In genomic region chr4:112910109-112910736, GRCh38 we compare ENCODE assay signal across 7 cellular contexts.
A peak's percentile ranks its signal among the peaks of the same experiment; 100 is the strongest.
DNase-seq lines count a peak whose midpoint lies in the region; ATAC-seq, FAIRE-seq and TF ChIP-seq lines count a peak whose summit lies in the region.

No MANE protein-coding gene starts in this region.

- DNase-seq in H54 (ENCODE audit: insufficient read length, low spot score) (no peak), SK-N-SH (peak; percentile 33), keratinocyte (ENCODE audit: low read depth, low spot score) (no peak), type B pancreatic cell (ENCODE audit: extremely low spot score, unreplicated experiment) (no peak), esophagus squamous epithelium (lab: John Stamatoyannopoulos, UW) (no peak)
- DNase-seq in effector CD4-positive, alpha-beta T cell = no peak

- TF ChIP-seq RAD21 in SK-N-SH (IDR thresholded peaks at IDR 0.05; ENCODE audit: low read length) = peak; percentile 39

- intact Hi-C loops in esophagus squamous epithelium (cut with DNase I) = no loop called here

- H3K36me3 ChIP-seq in SK-N-SH (replicated peaks in 1 of 2; ENCODE audit: control insufficient read depth in 1 of 2, insufficient read depth in 2 of 2, low read length in 1 of 2) (no peaks in the 10 kb centered on the region), keratinocyte (ENCODE audit: control insufficient read depth in 2 of 2, extremely low read depth in 1 of 2, insufficient read depth in 2 of 2, low read length in 2 of 2) (no peaks in the 10 kb centered on the region), esophagus squamous epithelium (no peaks in the 10 kb centered on the region)

- H3K36me3 Mint-ChIP-seq in type B pancreatic cell = no peaks in the 10 kb centered on the region

- no peak overlapping the region for H3K27ac Mint-ChIP-seq in type B pancreatic cell

- 14% methylated on average over 7 of the region's 7 CpGs for WGBS in SK-N-SH (ENCODE audit: low lambda C conversion rate)
- 27 to 31% methylated on average over 7 of the region's 7 CpGs for WGBS in esophagus squamous epithelium, 2 donors

- H3K9ac ChIP-seq in SK-N-SH (no peak overlapping the region; the same call in 1 of the 2 replicates), keratinocyte (ENCODE audit: control insufficient read depth, extremely low read depth, insufficient read depth, low read length) (no peak overlapping the region)

- POLR2A ChIA-PET in SK-N-SH (lab: Yijun Ruan, JAX) = interaction anchor here (0.6 kb wide), 1 partner anchor 168 kb away, joined by 3 read pairs; no protein-coding TSS in a partner anchor

- TF ChIP-seq POLR2A in H54 (IDR thresholded peaks at IDR 0.05; ENCODE audit: low read depth, low read length) = no peak
- no peak for TF ChIP-seq POLR2A in esophagus squamous epithelium (IDR thresholded peaks at IDR 0.05)

- no peaks in the 10 kb centered on the region for H3K9me3 Mint-ChIP-seq in type B pancreatic cell

- no peaks in the 10 kb centered on the region for H3K9me1 ChIP-seq in keratinocyte (ENCODE audit: control insufficient read depth, extremely low read depth, insufficient read depth, low read length)

- FAIRE-seq in H54 (lab: Jason Lieb, UNC) = peak; percentile 43
- FAIRE-seq in keratinocyte (lab: Jason Lieb, UNC) = no peak

- dilution Hi-C loops in keratinocyte (cut with MboI; ENCODE audit: extremely low pct_ligation_motif_present, low sequenced_read_pairs) = no loop called here

- no peaks in the 10 kb centered on the region for H3K79me2 ChIP-seq in SK-N-SH (ENCODE audit: insufficient read depth)
- H3K79me2 ChIP-seq in keratinocyte (ENCODE audit: control insufficient read depth, insufficient read depth, low read length) = no peaks in the 10 kb centered on the region

- peaks cover 4% of the 10 kb centered on the region for H3F3A ChIP-seq in SK-N-SH (replicated peaks; ENCODE audit: insufficient read depth)

- peak overlapping the region; percentile 44 to 51 for H3K4me3 ChIP-seq in SK-N-SH (ENCODE audit: low read depth in 2 of 2, low read length in 1 of 2)
- H3K4me3 ChIP-seq in keratinocyte (ENCODE audit: control insufficient read depth in 2 of 3, extremely low read depth in 1 of 3, insufficient read depth in 2 of 3, low read depth in 1 of 3, low read length in 3 of 3) = no peak overlapping the region
- H3K4me3 ChIP-seq in esophagus squamous epithelium = peak overlapping the region in 2 of 4 donors; percentile 6 to 44

- H3K9me2 ChIP-seq in SK-N-SH = no peaks in the 10 kb centered on the region

- ATAC-seq in HG03354 (IDR thresholded peaks at IDR 0.05; ENCODE audit: poor library complexity, severe bottlenecking, unreplicated experiment) = no peak

- CTCF ChIA-PET in SK-N-SH (lab: Yijun Ruan, JAX) = interaction anchor here (1.2 to 5.5 kb wide), 6 partner anchors 14 to 50 kb away, joined by 3 to 27 read pairs (median 6); no protein-coding TSS in a partner anchor

- H3K27ac ChIP-seq in SK-N-SH (ENCODE audit: low read depth in 2 of 2, low read length in 1 of 2) (peak overlapping the region; percentile 41 to 96; a peak in 3 of 4 replicates), keratinocyte (ENCODE audit: control insufficient read depth, insufficient read depth, low read length) (no peak overlapping the region), esophagus squamous epithelium (peak overlapping the region in 1 of 4 donors; percentile 13)

- H3K4me3 Mint-ChIP-seq in type B pancreatic cell = peak overlapping the region; percentile 25

- H3K27me3 ChIP-seq in SK-N-SH (ENCODE audit: insufficient read depth) = no peaks in the 10 kb centered on the region
- no peaks in the 10 kb centered on the region for H3K27me3 ChIP-seq in keratinocyte (ENCODE audit: control insufficient read depth, extremely low read depth, insufficient read depth, low read length)
- no peaks in the 10 kb centered on the region for H3K27me3 ChIP-seq in esophagus squamous epithelium

- H2AFZ ChIP-seq in SK-N-SH (ENCODE audit: low read depth) (peak overlapping the region; percentile 72), keratinocyte (ENCODE audit: control insufficient read depth, low read length) (peak overlapping the region; percentile 47)

- H3K4me2 ChIP-seq in SK-N-SH (peak overlapping the region; percentile 75), keratinocyte (ENCODE audit: control insufficient read depth, extremely low read depth, insufficient read depth, low read depth, low read length) (no peak overlapping the region)

- peak; percentile 40 to 47; a peak in 2 of 4 replicates for TF ChIP-seq EP300 in SK-N-SH (IDR thresholded peaks at IDR 0.05; ENCODE audit: borderline replicate concordance in 1 of 2, low read depth in 1 of 2, low read length in 1 of 2)

- peaks cover 7 to 8% of the 10 kb centered on the region in 2 experiments; a peak in 3 of 4 replicates for H3K4me1 ChIP-seq in SK-N-SH (ENCODE audit: control insufficient read depth in 1 of 2, insufficient read depth in 2 of 2, low read depth in 1 of 2, low read length in 1 of 2)
- H3K4me1 ChIP-seq in keratinocyte (ENCODE audit: control insufficient read depth, extremely low read depth, insufficient read depth, low read length) = no peaks in the 10 kb centered on the region
- H3K4me1 ChIP-seq in esophagus squamous epithelium = peaks cover 0 to 7% (median 0%) of the 10 kb centered on the region in 3 donors

- no peaks in the 10 kb centered on the region for H3K9me3 ChIP-seq in SK-N-SH
- no peaks in the 10 kb centered on the region for H3K9me3 ChIP-seq in keratinocyte (ENCODE audit: control insufficient read depth, low read depth, low read length)
- no peaks in the 10 kb centered on the region for H3K9me3 ChIP-seq in esophagus squamous epithelium

- H4K20me1 ChIP-seq in SK-N-SH (ENCODE audit: insufficient read depth) (no peaks in the 10 kb centered on the region), keratinocyte (ENCODE audit: control insufficient read depth, extremely low read depth, insufficient read depth, low read length) (no peaks in the 10 kb centered on the region)

- H3K27me3 Mint-ChIP-seq in type B pancreatic cell = no peaks in the 10 kb centered on the region

- H3K4me1 Mint-ChIP-seq in type B pancreatic cell (ENCODE audit: unreplicated experiment) = peaks cover 7% of the 10 kb centered on the region

- TF ChIP-seq CTCF in SK-N-SH (IDR thresholded peaks at IDR 0.05) (peak; percentile 41), keratinocyte (optimal IDR thresholded peaks at IDR 0.05 in 1 of 3, IDR thresholded peaks at IDR 0.05 in 1 of 3, conservative IDR thresholded peaks at IDR 0.05 in 1 of 3; ENCODE audit: extremely low read depth in 1 of 3, insufficient read depth in 2 of 3, low read length in 3 of 3) (no peak), type B pancreatic cell (conservative IDR thresholded peaks at IDR 0.05) (peak; percentile 28), esophagus squamous epithelium (IDR thresholded peaks at IDR 0.05) (no peak)

TF ChIP-seq in SK-N-SH, 30 proteins besides CTCF, POLR2A, EP300 and RAD21 (continues in another document):
- TF ChIP-seq MXI1 (IDR thresholded peaks at IDR 0.05; ENCODE audit: low read depth, low read length) (no peak), RXRA (IDR thresholded peaks at IDR 0.05; ENCODE audit: borderline replicate concordance, low read depth) (no peak), SMC3 (IDR thresholded peaks at IDR 0.05; ENCODE audit: low read depth, low read length) (peak; percentile 17), IRF3 (IDR thresholded peaks at IDR 0.05; ENCODE audit: low read depth, low read length) (no peak), MAX (IDR thresholded peaks at IDR 0.05; ENCODE audit: low read depth) (no peak), NFIC (IDR thresholded peaks at IDR 0.05; ENCODE audit: borderline replicate concordance) (peak; percentile 91), PBX3 (IDR thresholded peaks at IDR 0.05) (peak; percentile 74), RCOR1 (IDR thresholded peaks at IDR 0.05; ENCODE audit: low read length) (peak; percentile 58; the same call in 1 of the 2 replicates), EZH2phosphoT487 (IDR thresholded peaks at IDR 0.05; ENCODE audit: borderline replicate concordance, low read depth) (no peak), USF1 (IDR thresholded peaks at IDR 0.05; ENCODE audit: borderline replicate concordance, low read depth) (no peak)

Comparison
In these comparisons a context has a peak if more than half of its experiments do, and no peak if none do; other contexts are left out.
1. H3K4me3 ChIP-seq: peak in SK-N-SH (2 of 2); none in keratinocyte (0 of 3).
2. CTCF ChIP-seq: peak in SK-N-SH (single experiment) and type B pancreatic cell (single experiment); none in keratinocyte (0 of 3) and esophagus squamous epithelium (0 of 6).